Comparison of ENCODE assay signal across 8 cellular contexts in genomic region chr17:6713130-6713917, GRCh38. TPM values are rescaled to one million over a fixed set of nuclear protein-coding genes. Genes with fewer than 3 reads are reported as not detected.
DNase-seq lines count a peak whose midpoint lies in the region; ATAC-seq, FAIRE-seq and TF ChIP-seq lines count a peak whose summit lies in the region.

SLC13A5 (minus strand) TSS chr17:6713369; CDS start chr17:6713333, 36 bp downstream.

- peaks cover 56% of the 10 kb centered on the region for H3K27me3 Mint-ChIP-seq in activated CD4-positive, alpha-beta memory T cell treated with anti-CD3 and anti-CD28 coated beads for 36 hours
- peaks cover 67% of the 10 kb centered on the region for H3K27me3 Mint-ChIP-seq in activated CD4-positive, alpha-beta memory T cell treated with anti-CD3 and anti-CD28 coated beads, Interleukin-2, amount 10 ng/mL, durations not matched to agents 7 days and 5 days

- peak within 1 kb of the TSS in 1 of 4 donors; percentile 35 for H3K4me3 ChIP-seq in pancreas

- no peak within 1 kb of the TSS for H3K27ac Mint-ChIP-seq in activated CD4-positive, alpha-beta memory T cell treated with anti-CD3 and anti-CD28 coated beads for 36 hours
- no peak within 1 kb of the TSS for H3K27ac Mint-ChIP-seq in activated CD4-positive, alpha-beta memory T cell treated with anti-CD3 and anti-CD28 coated beads, Interleukin-2, amount 10 ng/mL, durations not matched to agents 7 days and 5 days

- H3K36me3 ChIP-seq in pancreas: no peaks in the 10 kb centered on the region

- H3K4me1 ChIP-seq in pancreas: no peaks in the 10 kb centered on the region

- H3K9me3 ChIP-seq in pancreas: no peaks in the 10 kb centered on the region

- H3K9me3 Mint-ChIP-seq in activated CD4-positive, alpha-beta memory T cell treated with anti-CD3 and anti-CD28 coated beads for 36 hours: peaks cover 4% of the 10 kb centered on the region
- H3K9me3 Mint-ChIP-seq in activated CD4-positive, alpha-beta memory T cell treated with anti-CD3 and anti-CD28 coated beads, Interleukin-2, amount 10 ng/mL, durations not matched to agents 7 days and 5 days: no peaks in the 10 kb centered on the region

- CTCF ChIA-PET in activated CD4-positive, alpha-beta memory T cell treated with anti-CD3 and anti-CD28 coated beads for 36 hours (lab: Charles Lee): interaction anchor here (0.7 to 1.2 kb wide), 2 partner anchors 47 to 240 kb away, joined by 3 to 4 read pairs; no protein-coding TSS in a partner anchor
- CTCF ChIA-PET in activated CD4-positive, alpha-beta memory T cell treated with anti-CD3 and anti-CD28 coated beads, Interleukin-2, amount 10 ng/mL, durations not matched to agents 7 days and 5 days (lab: Charles Lee): interaction anchor here (0.8 kb wide), 1 partner anchor 43 kb away, joined by 4 read pairs; no protein-coding TSS in a partner anchor

- ATAC-seq in pancreas (peak in 3 of 4 donors; percentile 71 to 78 (median 75)), HG03571 (IDR thresholded peaks at IDR 0.05; ENCODE audit: unreplicated experiment) (no peak)

- H3K4me1 Mint-ChIP-seq in activated CD4-positive, alpha-beta memory T cell treated with anti-CD3 and anti-CD28 coated beads for 36 hours (ENCODE audit: low read depth): peaks cover 15% of the 10 kb centered on the region
- peaks cover 16% of the 10 kb centered on the region for H3K4me1 Mint-ChIP-seq in activated CD4-positive, alpha-beta memory T cell treated with anti-CD3 and anti-CD28 coated beads, Interleukin-2, amount 10 ng/mL, durations not matched to agents 7 days and 5 days

- intact Hi-C loops in activated CD4-positive, alpha-beta memory T cell treated with anti-CD3 and anti-CD28 coated beads for 36 hours (cut with micrococcal nuclease): no loop called here
- intact Hi-C loops in pancreas (cut with DNase I): no loop called here

- peaks cover 0 to 6% (median 4%) of the 10 kb centered on the region in 4 donors for H3K27me3 ChIP-seq in pancreas

- no peak for FAIRE-seq in frontal cortex (lab: Jason Lieb, UNC)
- no peak for FAIRE-seq in pancreas (lab: Jason Lieb, UNC)

- peaks cover 1% of the 10 kb centered on the region for H3K36me3 Mint-ChIP-seq in activated CD4-positive, alpha-beta memory T cell treated with anti-CD3 and anti-CD28 coated beads for 36 hours
- no peaks in the 10 kb centered on the region for H3K36me3 Mint-ChIP-seq in activated CD4-positive, alpha-beta memory T cell treated with anti-CD3 and anti-CD28 coated beads, Interleukin-2, amount 10 ng/mL, durations not matched to agents 7 days and 5 days (ENCODE audit: low read depth)

- H3K27ac ChIP-seq in VCaP (no peak within 1 kb of the TSS), pancreas (no peak within 1 kb of the TSS)

- POLR2A ChIA-PET in activated CD4-positive, alpha-beta memory T cell treated with anti-CD3 and anti-CD28 coated beads for 36 hours (lab: Charles Lee): no interaction called here
- POLR2A ChIA-PET in activated CD4-positive, alpha-beta memory T cell treated with anti-CD3 and anti-CD28 coated beads, Interleukin-2, amount 10 ng/mL, durations not matched to agents 7 days and 5 days (lab: Charles Lee): no interaction called here

- peak; percentile 20 for DNase-seq in activated CD4-positive, alpha-beta memory T cell treated with anti-CD3 and anti-CD28 coated beads for 36 hours
- no peak for DNase-seq in activated CD4-positive, alpha-beta memory T cell treated with anti-CD3 and anti-CD28 coated beads, Interleukin-2, amount 10 ng/mL, durations not matched to agents 7 days and 5 days
- DNase-seq in frontal cortex (ENCODE audit: low spot score in 2 of 2) (peak; percentile 47 to 70), pancreas (peak in 1 of 6 donors; percentile 63), AML-193 (lab: John Stamatoyannopoulos, UW) (no peak)
- DNase-seq in effector CD4-positive, alpha-beta T cell: no peak

- TF ChIP-seq CTCF in VCaP (conservative IDR thresholded peaks at IDR 0.05) (peak; percentile 28; the same call in 1 of the 2 replicates), pancreas (IDR thresholded peaks at IDR 0.05) (no peak)

- whole genome bisulfite sequencing in pancreas, 2 donors: 1 to 2% methylated on average over 53 to 71 of the region's 71 CpGs

- peak within 1 kb of the TSS; percentile 13 for H3K4me3 Mint-ChIP-seq in activated CD4-positive, alpha-beta memory T cell treated with anti-CD3 and anti-CD28 coated beads for 36 hours
- no peak within 1 kb of the TSS for H3K4me3 Mint-ChIP-seq in activated CD4-positive, alpha-beta memory T cell treated with anti-CD3 and anti-CD28 coated beads, Interleukin-2, amount 10 ng/mL, durations not matched to agents 7 days and 5 days

RNA-seq across cellular contexts. Expression of gene SLC13A5, which starts in this region (rescaled TPM):
- not detected for total RNA-seq in activated CD4-positive, alpha-beta memory T cell treated with anti-CD3 and anti-CD28 coated beads for 36 hours
- total RNA-seq in activated CD4-positive, alpha-beta memory T cell treated with anti-CD3 and anti-CD28 coated beads, Interleukin-2, amount 10 ng/mL, durations not matched to agents 7 days and 5 days: not detected
- total RNA-seq in frontal cortex: 0.41 TPM
- under 1 TPM in 2 of 6 donors, not detected in 4; 0.34 to 0.47 TPM for total RNA-seq in pancreas
- polyA plus RNA-seq in pancreas: under 1 TPM; 0.15 to 0.16 TPM

Comparison
In these comparisons a context has a peak if more than half of its experiments do, and no peak if none do; other contexts are left out.
1. Peak in DNase-seq in activated CD4-positive, alpha-beta memory T cell treated with anti-CD3 and anti-CD28 coated beads for 36 hours; RNA of the gene not detected or under 1 TPM.
2. Peak in DNase-seq in frontal cortex; RNA of the gene not detected or under 1 TPM.
3. Peak in ATAC-seq in pancreas; RNA of the gene not detected or under 1 TPM.